Comparison of ENCODE assay signal across 20 cellular contexts in genomic region chr1:241762713-241763339, GRCh38.
"Had no signal": no experiment of that assay in that cellular context is flagged by ENCODE, and none has a peak within 500 bp of the region (broad histone marks: within the 10 kb centered on the region; RNA-seq: fewer than 3 reads in every experiment).

No MANE protein-coding gene starts in this region.

- DNase-seq: cerebellar nuclear complex; effector memory CD8-positive, alpha-beta T cell; erythroblast; kidney glomerular epithelial cell; mammary epithelial cell; naive thymus-derived CD4-positive, alpha-beta T cell; nephron progenitor cell; psoas muscle; retina; right lobe of liver; spleen; stimulated activated CD4-positive, alpha-beta T cell treated with anti-CD3 and anti-CD28 coated beads, Interleukin-15, amount 100 ng/mL, for 24 hours; stimulated activated CD4-positive, alpha-beta T cell treated with anti-CD3 and anti-CD28 coated beads, Interleukin-1b, Interleukin-23, amount 100 ng/mL, for 48 hours; stimulated activated CD4-positive, alpha-beta T cell treated with anti-CD3 and anti-CD28 coated beads, Interleukin-4, amount 100 ng/mL, for 4 hours; stimulated activated naive B cell treated with anti-CD40 and anti-IgM and Interleukin-4, amounts not matched to agents 10 μg/mL and 1 μg/mL and 100 μg/mL, for 72 hours; stimulated activated naive CD8-positive, alpha-beta T cell treated with anti-CD3 and anti-CD28 coated beads, Interleukin-15, amount 100 ng/mL, for 72 hours; transverse colon had no signal

- ATAC-seq: effector memory CD8-positive, alpha-beta T cell; naive thymus-derived CD4-positive, alpha-beta T cell; psoas muscle; right lobe of liver; stimulated activated naive B cell treated with anti-CD40 and anti-IgM and Interleukin-4, amounts not matched to agents 10 μg/mL and 1 μg/mL and 100 μg/mL, for 72 hours; stimulated activated naive CD8-positive, alpha-beta T cell treated with anti-CD3 and anti-CD28 coated beads, Interleukin-15, amount 100 ng/mL, for 72 hours had no signal

- FAIRE-seq: colon had no signal

- H3K4me3 ChIP-seq: hepatocyte, psoas muscle, right lobe of liver, spleen, thoracic aorta, transverse colon had no signal
